Comparison of ENCODE assay signal across 17 cellular contexts in genomic region chr19:3482507-3483225, GRCh38. TPM values are rescaled to one million over a fixed set of nuclear protein-coding genes. Genes with fewer than 3 reads are reported as not detected.
DNase-seq lines count a peak whose midpoint lies in the region; ATAC-seq, FAIRE-seq and TF ChIP-seq lines count a peak whose summit lies in the region.
"Had no signal": no experiment of that assay in that cellular context is flagged by ENCODE, and none has a peak within 500 bp of the region (broad histone marks: within the 10 kb centered on the region; RNA-seq: fewer than 3 reads in every experiment).

No MANE protein-coding gene starts in this region.

- H3K36me3 ChIP-seq in breast epithelium (no peaks in the 10 kb centered on the region), K562 (ENCODE audit: control insufficient read depth, insufficient read depth, low read length) (no peaks in the 10 kb centered on the region), stomach (no peaks in the 10 kb centered on the region)
- H3K36me3 ChIP-seq: ascending aorta, gastroesophageal sphincter, left ventricle myocardium inferior, vagina had no signal

- intact Hi-C loops in breast epithelium (cut with DNase I; ENCODE audit: low total_unique reads), result no loop called here
- intact Hi-C loops in MCF 10A (cut with micrococcal nuclease), result no loop called here
- intact Hi-C loops in K562 (cut with micrococcal nuclease), result no loop called here
- intact Hi-C loops in stomach (cut with DNase I; ENCODE audit: low total_unique reads), result no loop called here

- no peak for FAIRE-seq in K562 (lab: Jason Lieb, UNC)
- FAIRE-seq: colon had no signal

- H3K4me3 Mint-ChIP-seq in MCF 10A (ENCODE audit: unreplicated experiment), result no peak overlapping the region
- no peak overlapping the region for H3K4me3 Mint-ChIP-seq in chondrocyte (ENCODE audit: unreplicated experiment)
- H3K4me3 Mint-ChIP-seq in nephron progenitor cell, result no peak overlapping the region
- H3K4me3 Mint-ChIP-seq: natural killer cell treated with Interleukin-12 subunit alpha and Interleukin-12 subunit beta and Interleukin-15 and Interleukin-18, amount 100 ng/mL, for 72 hours had no signal

- H3K4me1 Mint-ChIP-seq in MCF 10A (ENCODE audit: insufficient read depth, unreplicated experiment) (peaks cover 5% of the 10 kb centered on the region), chondrocyte (ENCODE audit: low read depth) (no peaks in the 10 kb centered on the region), nephron progenitor cell (peaks cover 24% of the 10 kb centered on the region)

- H3K27ac ChIP-seq in breast epithelium, result no peak overlapping the region
- no peak overlapping the region for H3K27ac ChIP-seq in K562 (ENCODE audit: extremely low read depth, low read depth, low read length)
- H3K27ac ChIP-seq in stomach, result peak overlapping the region; percentile 75 to 89 (median 85)
- H3K27ac ChIP-seq: ascending aorta, gastroesophageal sphincter, left ventricle myocardium inferior, vagina had no signal

- no peaks in the 10 kb centered on the region for H3K79me2 ChIP-seq in K562 (ENCODE audit: control insufficient read depth, insufficient read depth, low read length)

- peaks cover 8 to 37% of the 10 kb centered on the region in 2 donors for H3K27me3 ChIP-seq in breast epithelium
- peaks cover 21 to 27% of the 10 kb centered on the region in 2 experiments; a peak in 4 of 5 replicates for H3K27me3 ChIP-seq in K562 (ENCODE audit: control insufficient read depth in 2 of 2, insufficient read depth in 2 of 2, low read length in 2 of 2)
- peaks cover 0 to 77% (median 11%) of the 10 kb centered on the region in 3 donors for H3K27me3 ChIP-seq in stomach
- H3K27me3 ChIP-seq: vagina had no signal

- no peak overlapping the region for H3K4me2 ChIP-seq in K562 (ENCODE audit: insufficient read depth, low read length)

- CTCF ChIA-PET in MCF 10A (lab: Yijun Ruan, JAX), result interaction anchor here (0.6 to 6.5 kb wide), 5 partner anchors 10 to 296 kb away, joined by 3 to 76 read pairs (median 4); no protein-coding TSS in a partner anchor
- CTCF ChIA-PET in K562 (lab: Yijun Ruan, JAX; ENCODE audit: low intra/inter-chr PET ratio), result no interaction called here

- no peak for TF ChIP-seq POLR2A in breast epithelium (IDR thresholded peaks at IDR 0.05)
- no peak for TF ChIP-seq POLR2A in K562 (conservative IDR thresholded peaks at IDR 0.05)
- TF ChIP-seq POLR2A in stomach (IDR thresholded peaks at IDR 0.05), result no peak

- H2AFZ ChIP-seq in K562 (ENCODE audit: low read depth, low read length), result no peak overlapping the region

- H3K4me1 ChIP-seq in breast epithelium, result no peaks in the 10 kb centered on the region
- H3K4me1 ChIP-seq in K562 (replicated peaks in 1 of 2; ENCODE audit: control insufficient read depth in 2 of 2, insufficient read depth in 2 of 2, low read length in 2 of 2), result peaks cover 11 to 45% of the 10 kb centered on the region in 2 experiments
- H3K4me1 ChIP-seq in stomach, result peaks cover 7 to 52% (median 38%) of the 10 kb centered on the region in 4 donors
- H3K4me1 ChIP-seq: ascending aorta, gastroesophageal sphincter, left ventricle myocardium inferior, vagina had no signal

- no peak for TF ChIP-seq RAD21 in K562 (CRISPR knock-in tag; conservative IDR thresholded peaks at IDR 0.05 in 1 of 2, IDR thresholded peaks at IDR 0.05 in 1 of 2)

- POLR2A ChIA-PET in MCF 10A (lab: Yijun Ruan, JAX), result interaction anchor here (0.6 to 2.2 kb wide), 5 partner anchors 12 to 183 kb away, joined by 3 to 10 read pairs (median 4); partner anchors contain the start of gene DOHH
- POLR2A ChIA-PET in K562 (lab: Yijun Ruan, JAX), result interaction anchor here (0.5 to 0.6 kb wide), 3 partner anchors 9 to 142 kb away, joined by 3 to 5 read pairs (median 3); no protein-coding TSS in a partner anchor

- H4K20me1 ChIP-seq in K562 (replicated peaks; ENCODE audit: control insufficient read depth, insufficient read depth, low read length), result peaks cover 8% of the 10 kb centered on the region; the same call in 1 of the 2 replicates

- WGBS in K562 (ENCODE audit: insufficient coverage, low coverage, missing lambda C conversion rate), result 28% methylated on average over 33 of the region's 49 CpGs
- WGBS in stomach, 5 donors, result 33 to 58% (median 55%) methylated on average over 24 to 49 of the region's 49 CpGs

- H3K9ac ChIP-seq in K562 (ENCODE audit: insufficient read depth in 1 of 2, low read depth in 2 of 2, low read length in 2 of 2), result no peak overlapping the region

- H3K9me3 Mint-ChIP-seq in MCF 10A (ENCODE audit: unreplicated experiment), result no peaks in the 10 kb centered on the region
- peaks cover 3% of the 10 kb centered on the region for H3K9me3 Mint-ChIP-seq in chondrocyte (ENCODE audit: low read depth)
- no peaks in the 10 kb centered on the region for H3K9me3 Mint-ChIP-seq in nephron progenitor cell
- H3K9me3 Mint-ChIP-seq: natural killer cell treated with Interleukin-12 subunit alpha and Interleukin-12 subunit beta and Interleukin-15 and Interleukin-18, amount 100 ng/mL, for 72 hours had no signal

- no peaks in the 10 kb centered on the region for H3K36me3 Mint-ChIP-seq in MCF 10A (ENCODE audit: insufficient read depth, unreplicated experiment)
- peaks cover 2% of the 10 kb centered on the region for H3K36me3 Mint-ChIP-seq in chondrocyte (ENCODE audit: low read depth)
- peaks cover 5% of the 10 kb centered on the region for H3K36me3 Mint-ChIP-seq in nephron progenitor cell (ENCODE audit: low read depth)
- H3K36me3 Mint-ChIP-seq: natural killer cell treated with Interleukin-12 subunit alpha and Interleukin-12 subunit beta and Interleukin-15 and Interleukin-18, amount 100 ng/mL, for 72 hours had no signal

- DNase-seq in breast epithelium (ENCODE audit: low spot score in 2 of 2) (no peak), MCF 10A (ENCODE audit: unreplicated experiment) (no peak), K562 (ENCODE audit: extremely low read depth in 1 of 4, low spot score in 3 of 4) (peak in 3 of 4 experiments; percentile 23 to 36 (median 31)), stomach (peak; percentile 79), chondrocyte (ENCODE audit: low spot score) (no peak), nephron progenitor cell (no peak)
- DNase-seq: activated CD4-positive, alpha-beta T cell treated with anti-CD3 and anti-CD28 coated beads for 4 hours; activated CD8-positive, alpha-beta memory T cell treated with anti-CD3 and anti-CD28 coated beads, Interleukin-2, amount 50 U/mL, for 48 hours; activated naive CD4-positive, alpha-beta T cell treated with Interleukin-2 at 50 U/mL for 16 hours; left ventricle myocardium inferior; NCI-H2081; SIG-M5 had no signal

- ATAC-seq in K562, result no peak
- ATAC-seq: gastroesophageal sphincter; natural killer cell treated with Interleukin-12 subunit alpha and Interleukin-12 subunit beta and Interleukin-15 and Interleukin-18, amount 100 ng/mL, for 72 hours had no signal

- peak overlapping the region in 2 of 3 donors; percentile 32 to 58 for H3K4me3 ChIP-seq in breast epithelium
- no peak overlapping the region for H3K4me3 ChIP-seq in K562
- peak overlapping the region; percentile 28 to 46 (median 38) for H3K4me3 ChIP-seq in stomach
- H3K4me3 ChIP-seq: ascending aorta, gastroesophageal sphincter, left ventricle myocardium inferior, vagina had no signal

- H3K27ac Mint-ChIP-seq in MCF 10A (ENCODE audit: low read depth, unreplicated experiment) (no peak overlapping the region), chondrocyte (ENCODE audit: unreplicated experiment) (no peak overlapping the region), nephron progenitor cell (no peak overlapping the region)
- H3K27ac Mint-ChIP-seq: natural killer cell treated with Interleukin-12 subunit alpha and Interleukin-12 subunit beta and Interleukin-15 and Interleukin-18, amount 100 ng/mL, for 72 hours had no signal

- BruUV-seq in MCF 10A (replicated peaks; lab: Mats Ljungman, UMichigan) (no TSS peak), K562 (replicated peaks; lab: Mats Ljungman, UMichigan) (no TSS peak)

- H3K9me3 ChIP-seq in breast epithelium (no peaks in the 10 kb centered on the region), K562 (replicated peaks; ENCODE audit: control insufficient read depth, insufficient read depth, low read depth, low read length) (no peaks in the 10 kb centered on the region), stomach (no peaks in the 10 kb centered on the region)
- H3K9me3 ChIP-seq: ascending aorta, gastroesophageal sphincter, left ventricle myocardium inferior, vagina had no signal

- no peaks in the 10 kb centered on the region for H3K27me3 Mint-ChIP-seq in MCF 10A (ENCODE audit: insufficient read depth, unreplicated experiment)
- peaks cover 9% of the 10 kb centered on the region for H3K27me3 Mint-ChIP-seq in chondrocyte (ENCODE audit: low read depth)
- peaks cover 38% of the 10 kb centered on the region for H3K27me3 Mint-ChIP-seq in nephron progenitor cell (ENCODE audit: low read depth, poor library complexity)
- H3K27me3 Mint-ChIP-seq: natural killer cell treated with Interleukin-12 subunit alpha and Interleukin-12 subunit beta and Interleukin-15 and Interleukin-18, amount 100 ng/mL, for 72 hours had no signal

- no peaks in the 10 kb centered on the region for H3K9me1 ChIP-seq in K562 (ENCODE audit: control insufficient read depth, insufficient read depth, low read length)

- in situ Hi-C loops in K562 (cut with MboI), result no loop called here

- TF ChIP-seq EP300 in K562 (IDR thresholded peaks at IDR 0.05; ENCODE audit: low read length) (no peak), stomach (IDR thresholded peaks at IDR 0.05) (no peak)

- TF ChIP-seq CTCF in breast epithelium (IDR thresholded peaks at IDR 0.05), result no peak
- TF ChIP-seq CTCF in MCF 10A (IDR thresholded peaks at IDR 0.05; ENCODE audit: unreplicated experiment), result no peak
- TF ChIP-seq CTCF in K562 (IDR thresholded peaks at IDR 0.05 in 2 of 3, conservative IDR thresholded peaks at IDR 0.05 in 1 of 3; ENCODE audit: insufficient read depth in 2 of 3, low read depth in 1 of 3, low read length in 3 of 3), result no peak
- no peak for TF ChIP-seq CTCF in stomach (IDR thresholded peaks at IDR 0.05)
- no peak for TF ChIP-seq CTCF in chondrocyte (IDR thresholded peaks at IDR 0.05)
- TF ChIP-seq CTCF in nephron progenitor cell (IDR thresholded peaks at IDR 0.05), result no peak

RNA-seq across cellular contexts. Expression of gene SMIM44, which starts 0.6 kb away (rescaled TPM):
- total RNA-seq in breast epithelium, result not detected
- not detected in 2 replicates for total RNA-seq in MCF 10A (2022)
- not detected in 2 replicates for total RNA-seq in K562 (2011; cell fraction: chromatin; rRNA removed; ENCODE audit: low replicate concordance)
- not detected in 2 replicates for total RNA-seq in K562 (2011; cell fraction: nucleolus; rRNA removed)
- not detected in 2 replicates for total RNA-seq in K562 (2011; cell fraction: nucleoplasm; rRNA removed)
- not detected in 2 replicates for total RNA-seq in K562 (2014; rRNA removed)
- total RNA-seq in K562 (2014; rRNA removed; fragmentation: Illumina TruSeq; extraction: Trizol), result not detected in 2 replicates
- total RNA-seq in K562 (2015; rRNA removed; fragmentation: Illumina TruSeq; extraction: Trizol), result not detected in 2 replicates
- not detected in 2 replicates for total RNA-seq in K562 (2021)
- polyA plus RNA-seq in K562 (2011; rRNA removed), result not detected in 2 replicates
- polyA plus RNA-seq in K562 (2011; cell fraction: cytosol; rRNA removed), result not detected in 2 replicates
- polyA plus RNA-seq in K562 (2011; cell fraction: nucleus; rRNA removed), result not detected in 2 replicates
- polyA plus RNA-seq in K562 (2012), result not detected in 2 replicates
- polyA plus RNA-seq in K562 (2014; fragmentation: Illumina TruSeq; extraction: Trizol), result not detected in 2 replicates
- not detected for polyA plus RNA-seq in K562 (2014; fragmentation: Nextera tagmentation; extraction: Ambion mirVana)
- polyA plus RNA-seq in K562 (2014; rRNA removed), result not detected in 2 replicates
- not detected in 2 replicates for polyA minus RNA-seq in K562 (2011; rRNA and poly(A)+ RNA removed)
- not detected in 2 replicates for polyA minus RNA-seq in K562 (2011; cell fraction: cytosol; rRNA and poly(A)+ RNA removed)
- polyA minus RNA-seq in K562 (2011; cell fraction: nucleus; rRNA and poly(A)+ RNA removed), result not detected in 2 replicates
- not detected for total RNA-seq in stomach
- 1 to 10 TPM in 1 of 3 donors, not detected in 2; 2.7 TPM for polyA plus RNA-seq in stomach
- total RNA-seq in chondrocyte, result not detected in 3 replicates
- total RNA-seq: ascending aorta; gastroesophageal sphincter; left ventricle myocardium inferior; natural killer cell treated with Interleukin-12 subunit alpha and Interleukin-12 subunit beta and Interleukin-15 and Interleukin-18, amount 100 ng/mL, for 72 hours; vagina had no signal

RNA-seq across cellular contexts. Expression of gene SMIM24, which starts 2.3 kb away (rescaled TPM):
- total RNA-seq in breast epithelium, result 1 to 10 TPM in 2 of 3 donors, not detected in 1; 2.0 to 6.7 TPM
- total RNA-seq in MCF 10A (2022), result not detected in 2 replicates
- total RNA-seq in K562 (2011; cell fraction: chromatin; rRNA removed; ENCODE audit: low replicate concordance), result 2.1 and 3.1 TPM in 2 replicates
- total RNA-seq in K562 (2011; cell fraction: nucleolus; rRNA removed), result 3.2 and 3.8 TPM in 2 replicates
- total RNA-seq in K562 (2011; cell fraction: nucleoplasm; rRNA removed), result 3.5 and 8.2 TPM in 2 replicates
- 0.45 and 1.2 TPM in 2 replicates for total RNA-seq in K562 (2014; rRNA removed)
- total RNA-seq in K562 (2014; rRNA removed; fragmentation: Illumina TruSeq; extraction: Trizol), result 0.73 and 1.1 TPM in 2 replicates
- total RNA-seq in K562 (2015; rRNA removed; fragmentation: Illumina TruSeq; extraction: Trizol), result not detected in 2 replicates
- 1.1 and 1.4 TPM in 2 replicates for total RNA-seq in K562 (2021)
- polyA plus RNA-seq in K562 (2011; rRNA removed), result 12.3 and 12.9 TPM in 2 replicates
- polyA plus RNA-seq in K562 (2011; cell fraction: cytosol; rRNA removed), result 9.2 and 18.1 TPM in 2 replicates
- polyA plus RNA-seq in K562 (2011; cell fraction: nucleus; rRNA removed), result 3.3 and 7.5 TPM in 2 replicates
- polyA plus RNA-seq in K562 (2012), result 2.3 and 5.3 TPM in 2 replicates
- polyA plus RNA-seq in K562 (2014; fragmentation: Illumina TruSeq; extraction: Trizol), result 2.9 and 3.0 TPM in 2 replicates
- 1 to 10 TPM in 1 of 2 experiments, under 1 TPM in 1; 0.86 to 1.8 TPM for polyA plus RNA-seq in K562 (2014; fragmentation: Nextera tagmentation; extraction: Ambion mirVana)
- 0.77 and 1.6 TPM in 2 replicates for polyA plus RNA-seq in K562 (2014; rRNA removed)
- 3.8 and 4.3 TPM in 2 replicates for polyA minus RNA-seq in K562 (2011; rRNA and poly(A)+ RNA removed)
- polyA minus RNA-seq in K562 (2011; cell fraction: cytosol; rRNA and poly(A)+ RNA removed), result 2.2 and 5.2 TPM in 2 replicates
- polyA minus RNA-seq in K562 (2011; cell fraction: nucleus; rRNA and poly(A)+ RNA removed), result 1.7 TPM in 1 of 2 replicates, not detected in the other
- 100 to 1,000 TPM in 1 of 5 donors, 10 to 100 TPM in 1, 1 to 10 TPM in 2, not detected in 1; 1.4 to 178 (median 38.3) TPM for total RNA-seq in stomach
- polyA plus RNA-seq in stomach, result 100 to 1,000 TPM in 1 of 3 donors, 10 to 100 TPM in 2; 14.1 to 116 (median 68.7) TPM
- not detected in 3 replicates for total RNA-seq in chondrocyte
- total RNA-seq: ascending aorta, gastroesophageal sphincter, left ventricle myocardium inferior, vagina had no signal

RNA-seq across cellular contexts. Expression of gene DOHH, which starts 17.8 kb away (rescaled TPM):
- 10 to 100 TPM; 11.6 to 13.4 (median 12.2) TPM for total RNA-seq in breast epithelium
- 14.9 and 16.3 TPM in 2 replicates for total RNA-seq in MCF 10A (2022)
- total RNA-seq in K562 (2011; cell fraction: chromatin; rRNA removed; ENCODE audit: low replicate concordance), result 1.7 and 7.3 TPM in 2 replicates
- total RNA-seq in K562 (2011; cell fraction: nucleolus; rRNA removed), result 15.4 and 16.5 TPM in 2 replicates
- 6.7 and 6.9 TPM in 2 replicates for total RNA-seq in K562 (2011; cell fraction: nucleoplasm; rRNA removed)
- total RNA-seq in K562 (2014; rRNA removed), result 47.2 and 58.7 TPM in 2 replicates
- 1.1 and 1.8 TPM in 2 replicates for total RNA-seq in K562 (2014; rRNA removed; fragmentation: Illumina TruSeq; extraction: Trizol)
- 10.4 and 10.6 TPM in 2 replicates for total RNA-seq in K562 (2015; rRNA removed; fragmentation: Illumina TruSeq; extraction: Trizol)
- total RNA-seq in K562 (2021), result 21.4 and 31.0 TPM in 2 replicates
- 5.1 and 6.3 TPM in 2 replicates for polyA plus RNA-seq in K562 (2011; rRNA removed)
- polyA plus RNA-seq in K562 (2011; cell fraction: cytosol; rRNA removed), result 7.6 and 28.6 TPM in 2 replicates
- polyA plus RNA-seq in K562 (2011; cell fraction: nucleus; rRNA removed), result 4.8 and 12.7 TPM in 2 replicates
- polyA plus RNA-seq in K562 (2012), result 15.9 and 28.3 TPM in 2 replicates
- 1.2 and 8.2 TPM in 2 replicates for polyA plus RNA-seq in K562 (2014; fragmentation: Illumina TruSeq; extraction: Trizol)
- polyA plus RNA-seq in K562 (2014; fragmentation: Nextera tagmentation; extraction: Ambion mirVana), result under 1 TPM; 0.14 to 0.15 TPM
- 31.2 and 32.8 TPM in 2 replicates for polyA plus RNA-seq in K562 (2014; rRNA removed)
- polyA minus RNA-seq in K562 (2011; rRNA and poly(A)+ RNA removed), result 1.1 and 2.0 TPM in 2 replicates
- polyA minus RNA-seq in K562 (2011; cell fraction: cytosol; rRNA and poly(A)+ RNA removed), result 10.9 and 15.2 TPM in 2 replicates
- 5.5 and 6.3 TPM in 2 replicates for polyA minus RNA-seq in K562 (2011; cell fraction: nucleus; rRNA and poly(A)+ RNA removed)
- total RNA-seq in stomach, result 10 to 100 TPM in 2 of 5 donors, 1 to 10 TPM in 1, under 1 TPM in 1, not detected in 1; 0.45 to 21.7 (median 11.1) TPM
- polyA plus RNA-seq in stomach, result 10 to 100 TPM; 10.7 to 14.1 (median 13.6) TPM
- total RNA-seq in chondrocyte, result 9.9 to 10.3 TPM (median 10.1 TPM) in 3 replicates

RNA-seq across cellular contexts. Expression of gene FZR1, which starts 23.4 kb away (rescaled TPM):
- total RNA-seq in breast epithelium (10 to 100 TPM; 15.8 to 28.7 (median 26.5) TPM), MCF 10A (2022) (46.4 and 48.9 TPM in 2 replicates), K562 (2014; rRNA removed) (24.1 and 42.2 TPM in 2 replicates), K562 (2014; rRNA removed; fragmentation: Illumina TruSeq; extraction: Trizol) (5.0 and 5.7 TPM in 2 replicates), K562 (2015; rRNA removed; fragmentation: Illumina TruSeq; extraction: Trizol) (18.0 and 22.3 TPM in 2 replicates), K562 (2021) (45.4 and 48.0 TPM in 2 replicates), stomach (100 to 1,000 TPM in 1 of 5 donors, 10 to 100 TPM in 3, 1 to 10 TPM in 1; 9.4 to 113 (median 31.9) TPM), chondrocyte (35.0 to 37.6 TPM (median 36.5 TPM) in 3 replicates)
- total RNA-seq in K562 (2011; cell fraction: chromatin; rRNA removed; ENCODE audit: low replicate concordance), result 50.6 and 186 TPM in 2 replicates
- 95.1 and 105 TPM in 2 replicates for total RNA-seq in K562 (2011; cell fraction: nucleolus; rRNA removed)
- total RNA-seq in K562 (2011; cell fraction: nucleoplasm; rRNA removed), result 50.0 and 65.9 TPM in 2 replicates
- polyA plus RNA-seq in K562 (2011; rRNA removed) (22.2 and 37.4 TPM in 2 replicates), K562 (2014; fragmentation: Illumina TruSeq; extraction: Trizol) (21.6 and 40.6 TPM in 2 replicates), K562 (2014; fragmentation: Nextera tagmentation; extraction: Ambion mirVana) (under 1 TPM; 0.18 to 0.28 TPM), K562 (2014; rRNA removed) (23.6 and 30.6 TPM in 2 replicates), stomach (10 to 100 TPM; 10.5 to 17.2 (median 13.9) TPM)
- 18.2 and 33.8 TPM in 2 replicates for polyA plus RNA-seq in K562 (2011; cell fraction: cytosol; rRNA removed)
- polyA plus RNA-seq in K562 (2011; cell fraction: nucleus; rRNA removed), result 112 and 152 TPM in 2 replicates
- 39.8 and 40.4 TPM in 2 replicates for polyA plus RNA-seq in K562 (2012)
- 6.9 and 8.2 TPM in 2 replicates for polyA minus RNA-seq in K562 (2011; rRNA and poly(A)+ RNA removed)
- polyA minus RNA-seq in K562 (2011; cell fraction: cytosol; rRNA and poly(A)+ RNA removed), result 32.1 and 44.7 TPM in 2 replicates
- polyA minus RNA-seq in K562 (2011; cell fraction: nucleus; rRNA and poly(A)+ RNA removed), result 18.8 and 33.2 TPM in 2 replicates

RNA-seq across cellular contexts. Expression of gene TEKTIP1, which starts 56.3 kb away (rescaled TPM):
- total RNA-seq in breast epithelium (1 to 10 TPM in 1 of 3 donors, not detected in 2; 2.0 TPM), MCF 10A (2022) (0.49 and 1.0 TPM in 2 replicates), K562 (2014; rRNA removed) (not detected in 2 replicates), K562 (2014; rRNA removed; fragmentation: Illumina TruSeq; extraction: Trizol) (not detected in 2 replicates), K562 (2015; rRNA removed; fragmentation: Illumina TruSeq; extraction: Trizol) (0.26 TPM in 1 of 2 replicates, not detected in the other), K562 (2021) (0.29 and 0.66 TPM in 2 replicates), stomach (not detected), chondrocyte (0.35 to 0.65 TPM (median 0.56 TPM) in 3 replicates)
- not detected in 2 replicates for total RNA-seq in K562 (2011; cell fraction: chromatin; rRNA removed; ENCODE audit: low replicate concordance)
- not detected in 2 replicates for total RNA-seq in K562 (2011; cell fraction: nucleolus; rRNA removed)
- not detected in 2 replicates for total RNA-seq in K562 (2011; cell fraction: nucleoplasm; rRNA removed)
- polyA plus RNA-seq in K562 (2011; rRNA removed) (not detected in 2 replicates), K562 (2014; fragmentation: Illumina TruSeq; extraction: Trizol) (not detected in 2 replicates), K562 (2014; fragmentation: Nextera tagmentation; extraction: Ambion mirVana) (not detected), K562 (2014; rRNA removed) (not detected in 2 replicates), stomach (under 1 TPM in 2 of 3 donors, not detected in 1; 0.28 to 1.00 TPM)
- polyA plus RNA-seq in K562 (2011; cell fraction: cytosol; rRNA removed), result not detected in 2 replicates
- polyA plus RNA-seq in K562 (2011; cell fraction: nucleus; rRNA removed), result 0.53 TPM in 1 of 2 replicates, not detected in the other
- 0.44 and 0.68 TPM in 2 replicates for polyA plus RNA-seq in K562 (2012)
- polyA minus RNA-seq in K562 (2011; rRNA and poly(A)+ RNA removed), result not detected in 2 replicates
- polyA minus RNA-seq in K562 (2011; cell fraction: cytosol; rRNA and poly(A)+ RNA removed), result not detected in 2 replicates
- polyA minus RNA-seq in K562 (2011; cell fraction: nucleus; rRNA and poly(A)+ RNA removed), result not detected in 2 replicates
- total RNA-seq: ascending aorta, gastroesophageal sphincter, left ventricle myocardium inferior, vagina had no signal

Comparison
In these comparisons a context has a peak if more than half of its experiments do, and no peak if none do; other contexts are left out.
1. DNase-seq: peak in K562 (3 of 4) and stomach (single experiment); none in breast epithelium (0 of 2), MCF 10A (single experiment), chondrocyte (single experiment) and nephron progenitor cell (single experiment).
2. H3K27ac ChIP-seq: peak in stomach (5 of 5); none in breast epithelium (0 of 2) and K562 (single experiment).